In the genomic region with DNA sequence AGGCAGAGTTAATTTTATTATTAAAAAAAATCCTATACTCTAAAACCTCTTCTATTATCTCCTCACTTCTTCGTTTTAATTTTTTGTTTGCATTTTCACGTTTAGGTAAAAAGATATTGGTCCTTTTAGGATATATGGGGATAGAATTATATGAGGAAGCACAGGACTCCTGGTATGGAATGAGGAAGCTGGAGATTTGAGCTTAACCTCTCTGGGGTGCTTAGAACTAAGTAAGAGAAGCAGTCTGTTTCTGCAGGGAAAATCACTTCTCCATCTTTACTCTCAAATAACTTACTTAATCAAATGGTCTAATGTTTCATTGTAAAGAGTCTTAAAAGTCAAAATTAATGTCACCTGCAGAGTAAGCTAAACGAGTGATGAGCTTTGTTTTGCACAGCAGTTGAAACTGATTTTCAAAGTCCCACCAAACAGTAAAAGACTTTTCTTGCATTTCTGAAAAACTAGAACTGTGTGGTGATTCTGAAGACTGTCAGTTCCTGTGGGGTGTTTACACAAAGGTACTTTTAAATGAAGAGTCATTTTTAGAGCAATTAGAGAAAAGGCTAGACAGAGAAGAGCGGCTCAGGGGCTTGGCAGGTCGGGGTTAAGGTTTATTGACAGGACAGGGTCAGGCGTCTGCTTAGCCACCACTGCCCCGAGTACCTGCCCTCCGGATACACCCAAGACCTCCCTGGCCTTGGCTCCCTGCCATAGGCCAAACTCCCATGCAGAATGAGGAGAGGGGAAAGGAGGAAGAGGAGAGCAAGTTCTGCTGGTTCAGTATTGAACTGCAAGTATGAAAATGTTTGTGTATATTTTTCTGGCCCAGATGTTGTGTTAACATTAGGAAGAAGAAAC, we compare ENCODE assay signal across 1 cellular context.
TF ChIP-seq lines count a peak whose summit lies in the region.

No MANE protein-coding gene starts in this region.

TF ChIP-seq in HEK293, 187 proteins besides CTCF, POLR2A, EP300 and RAD21 (continued from another document):
- TF ChIP-seq, protein P1, sequence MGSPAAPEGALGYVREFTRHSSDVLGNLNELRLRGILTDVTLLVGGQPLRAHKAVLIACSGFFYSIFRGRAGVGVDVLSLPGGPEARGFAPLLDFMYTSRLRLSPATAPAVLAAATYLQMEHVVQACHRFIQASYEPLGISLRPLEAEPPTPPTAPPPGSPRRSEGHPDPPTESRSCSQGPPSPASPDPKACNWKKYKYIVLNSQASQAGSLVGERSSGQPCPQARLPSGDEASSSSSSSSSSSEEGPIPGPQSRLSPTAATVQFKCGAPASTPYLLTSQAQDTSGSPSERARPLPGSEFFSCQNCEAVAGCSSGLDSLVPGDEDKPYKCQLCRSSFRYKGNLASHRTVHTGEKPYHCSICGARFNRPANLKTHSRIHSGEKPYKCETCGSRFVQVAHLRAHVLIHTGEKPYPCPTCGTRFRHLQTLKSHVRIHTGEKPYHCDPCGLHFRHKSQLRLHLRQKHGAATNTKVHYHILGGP (tag by site-specific recombination; IDR thresholded peaks at IDR 0.05): no peak
- TF ChIP-seq TCF7L2 (IDR thresholded peaks at IDR 0.05; ENCODE audit: borderline replicate concordance, low read depth, low read length) (no peak), ZNF155 (tag by site-specific recombination; IDR thresholded peaks at IDR 0.05) (no peak), PRDM1 (tag by site-specific recombination; IDR thresholded peaks at IDR 0.05) (peak; percentile 46), ZNF837 (tag by site-specific recombination; IDR thresholded peaks at IDR 0.05) (no peak), GLI2 (tag by site-specific recombination; IDR thresholded peaks at IDR 0.05; ENCODE audit: borderline replicate concordance, low read depth) (no peak), ZBTB20 (tag by site-specific recombination; IDR thresholded peaks at IDR 0.05) (no peak; the same call in 1 of the 2 replicates), ZNF792 (tag by site-specific recombination; IDR thresholded peaks at IDR 0.05) (no peak), ZBTB1 (tag by site-specific recombination; IDR thresholded peaks at IDR 0.05) (no peak), BCL11A (tag by site-specific recombination; IDR thresholded peaks at IDR 0.05; ENCODE audit: low read depth) (no peak), ZNF184 (tag by site-specific recombination; IDR thresholded peaks at IDR 0.05) (no peak), KLF10 (tag by site-specific recombination; IDR thresholded peaks at IDR 0.05) (no peak), ZNF561 (tag by site-specific recombination; IDR thresholded peaks at IDR 0.05; ENCODE audit: borderline replicate concordance) (no peak), ZNF830 (tag by site-specific recombination; IDR thresholded peaks at IDR 0.05; ENCODE audit: low read depth) (no peak), ZNF146 (tag by site-specific recombination; IDR thresholded peaks at IDR 0.05) (no peak), ZNF629 (tag by site-specific recombination; IDR thresholded peaks at IDR 0.05) (no peak), FEZF1 (tag by site-specific recombination; IDR thresholded peaks at IDR 0.05) (no peak), ZNF335 (tag by site-specific recombination; conservative IDR thresholded peaks at IDR 0.05) (peak; percentile 91), MYNN (tag by site-specific recombination; IDR thresholded peaks at IDR 0.05; ENCODE audit: borderline replicate concordance) (peak; percentile 88), ZNF544 (tag by site-specific recombination; IDR thresholded peaks at IDR 0.05) (no peak), ZNF660 (tag by site-specific recombination; IDR thresholded peaks at IDR 0.05) (no peak), ZNF426 (tag by site-specific recombination; IDR thresholded peaks at IDR 0.05) (no peak), SP3 (tag by site-specific recombination; IDR thresholded peaks at IDR 0.05) (no peak), ZBTB21 (tag by site-specific recombination; IDR thresholded peaks at IDR 0.05) (no peak), ZNF274 (IDR thresholded peaks at IDR 0.05; ENCODE audit: low read length) (no peak), ZNF274 (tag by site-specific recombination; IDR thresholded peaks at IDR 0.05; ENCODE audit: borderline replicate concordance) (no peak), ZNF221 (tag by site-specific recombination; IDR thresholded peaks at IDR 0.05; ENCODE audit: borderline replicate concordance) (no peak), ZNF354C (tag by site-specific recombination; IDR thresholded peaks at IDR 0.05; ENCODE audit: borderline replicate concordance, low read depth) (no peak), ZNF112 (tag by site-specific recombination; IDR thresholded peaks at IDR 0.05) (no peak), ZNF202 (tag by site-specific recombination; IDR thresholded peaks at IDR 0.05; ENCODE audit: borderline replicate concordance) (no peak), ZNF157 (tag by site-specific recombination; IDR thresholded peaks at IDR 0.05) (no peak), ZNF24 (tag by site-specific recombination; IDR thresholded peaks at IDR 0.05) (no peak)
- TF ChIP-seq, protein P2, sequence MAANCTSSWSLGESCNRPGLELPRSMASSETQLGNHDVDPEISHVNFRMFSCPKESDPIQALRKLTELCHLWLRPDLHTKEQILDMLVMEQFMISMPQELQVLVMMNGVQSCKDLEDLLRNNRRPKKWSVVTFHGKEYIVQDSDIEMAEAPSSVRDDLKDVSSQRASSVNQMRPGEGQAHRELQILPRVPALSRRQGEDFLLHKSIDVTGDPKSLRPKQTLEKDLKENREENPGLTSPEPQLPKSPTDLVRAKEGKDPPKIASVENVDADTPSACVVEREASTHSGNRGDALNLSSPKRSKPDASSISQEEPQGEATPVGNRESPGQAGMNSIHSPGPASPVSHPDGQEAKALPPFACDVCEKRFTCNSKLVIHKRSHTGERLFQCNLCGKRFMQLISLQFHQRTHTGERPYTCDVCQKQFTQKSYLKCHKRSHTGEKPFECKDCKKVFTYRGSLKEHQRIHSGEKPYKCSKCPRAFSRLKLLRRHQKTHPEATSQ (tag by site-specific recombination; IDR thresholded peaks at IDR 0.05): no peak
- TF ChIP-seq, protein P3, sequence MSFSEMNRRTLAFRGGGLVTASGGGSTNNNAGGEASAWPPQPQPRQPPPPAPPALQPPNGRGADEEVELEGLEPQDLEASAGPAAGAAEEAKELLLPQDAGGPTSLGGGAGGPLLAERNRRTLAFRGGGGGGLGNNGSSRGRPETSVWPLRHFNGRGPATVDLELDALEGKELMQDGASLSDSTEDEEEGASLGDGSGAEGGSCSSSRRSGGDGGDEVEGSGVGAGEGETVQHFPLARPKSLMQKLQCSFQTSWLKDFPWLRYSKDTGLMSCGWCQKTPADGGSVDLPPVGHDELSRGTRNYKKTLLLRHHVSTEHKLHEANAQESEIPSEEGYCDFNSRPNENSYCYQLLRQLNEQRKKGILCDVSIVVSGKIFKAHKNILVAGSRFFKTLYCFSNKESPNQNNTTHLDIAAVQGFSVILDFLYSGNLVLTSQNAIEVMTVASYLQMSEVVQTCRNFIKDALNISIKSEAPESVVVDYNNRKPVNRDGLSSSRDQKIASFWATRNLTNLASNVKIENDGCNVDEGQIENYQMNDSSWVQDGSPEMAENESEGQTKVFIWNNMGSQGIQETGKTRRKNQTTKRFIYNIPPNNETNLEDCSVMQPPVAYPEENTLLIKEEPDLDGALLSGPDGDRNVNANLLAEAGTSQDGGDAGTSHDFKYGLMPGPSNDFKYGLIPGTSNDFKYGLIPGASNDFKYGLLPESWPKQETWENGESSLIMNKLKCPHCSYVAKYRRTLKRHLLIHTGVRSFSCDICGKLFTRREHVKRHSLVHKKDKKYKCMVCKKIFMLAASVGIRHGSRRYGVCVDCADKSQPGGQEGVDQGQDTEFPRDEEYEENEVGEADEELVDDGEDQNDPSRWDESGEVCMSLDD (tag by site-specific recombination; IDR thresholded peaks at IDR 0.05): no peak
- TF ChIP-seq, protein P4, sequence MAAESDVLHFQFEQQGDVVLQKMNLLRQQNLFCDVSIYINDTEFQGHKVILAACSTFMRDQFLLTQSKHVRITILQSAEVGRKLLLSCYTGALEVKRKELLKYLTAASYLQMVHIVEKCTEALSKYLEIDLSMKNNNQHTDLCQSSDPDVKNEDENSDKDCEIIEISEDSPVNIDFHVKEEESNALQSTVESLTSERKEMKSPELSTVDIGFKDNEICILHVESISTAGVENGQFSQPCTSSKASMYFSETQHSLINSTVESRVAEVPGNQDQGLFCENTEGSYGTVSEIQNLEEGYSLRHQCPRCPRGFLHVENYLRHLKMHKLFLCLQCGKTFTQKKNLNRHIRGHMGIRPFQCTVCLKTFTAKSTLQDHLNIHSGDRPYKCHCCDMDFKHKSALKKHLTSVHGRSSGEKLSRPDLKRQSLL (tag by site-specific recombination; IDR thresholded peaks at IDR 0.05): no peak
- TF ChIP-seq, protein P5, sequence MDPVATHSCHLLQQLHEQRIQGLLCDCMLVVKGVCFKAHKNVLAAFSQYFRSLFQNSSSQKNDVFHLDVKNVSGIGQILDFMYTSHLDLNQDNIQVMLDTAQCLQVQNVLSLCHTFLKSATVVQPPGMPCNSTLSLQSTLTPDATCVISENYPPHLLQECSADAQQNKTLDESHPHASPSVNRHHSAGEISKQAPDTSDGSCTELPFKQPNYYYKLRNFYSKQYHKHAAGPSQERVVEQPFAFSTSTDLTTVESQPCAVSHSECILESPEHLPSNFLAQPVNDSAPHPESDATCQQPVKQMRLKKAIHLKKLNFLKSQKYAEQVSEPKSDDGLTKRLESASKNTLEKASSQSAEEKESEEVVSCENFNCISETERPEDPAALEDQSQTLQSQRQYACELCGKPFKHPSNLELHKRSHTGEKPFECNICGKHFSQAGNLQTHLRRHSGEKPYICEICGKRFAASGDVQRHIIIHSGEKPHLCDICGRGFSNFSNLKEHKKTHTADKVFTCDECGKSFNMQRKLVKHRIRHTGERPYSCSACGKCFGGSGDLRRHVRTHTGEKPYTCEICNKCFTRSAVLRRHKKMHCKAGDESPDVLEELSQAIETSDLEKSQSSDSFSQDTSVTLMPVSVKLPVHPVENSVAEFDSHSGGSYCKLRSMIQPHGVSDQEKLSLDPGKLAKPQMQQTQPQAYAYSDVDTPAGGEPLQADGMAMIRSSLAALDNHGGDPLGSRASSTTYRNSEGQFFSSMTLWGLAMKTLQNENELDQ (tag by site-specific recombination; IDR thresholded peaks at IDR 0.05; ENCODE audit: low read depth): no peak
- TF ChIP-seq, protein P6, sequence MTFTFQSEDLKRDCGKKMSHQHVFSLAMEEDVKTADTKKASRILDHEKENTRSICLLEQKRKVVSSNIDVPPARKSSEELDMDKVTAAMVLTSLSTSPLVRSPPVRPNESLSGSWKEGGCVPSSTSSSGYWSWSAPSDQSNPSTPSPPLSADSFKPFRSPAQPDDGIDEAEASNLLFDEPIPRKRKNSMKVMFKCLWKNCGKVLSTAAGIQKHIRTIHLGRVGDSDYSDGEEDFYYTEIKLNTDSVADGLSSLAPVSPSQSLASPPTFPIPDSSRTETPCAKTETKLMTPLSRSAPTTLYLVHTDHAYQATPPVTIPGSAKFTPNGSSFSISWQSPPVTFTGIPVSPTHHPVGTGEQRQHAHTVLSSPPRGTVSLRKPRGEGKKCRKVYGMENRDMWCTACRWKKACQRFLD (tag by site-specific recombination; IDR thresholded peaks at IDR 0.05): no peak
- TF ChIP-seq, protein P7, sequence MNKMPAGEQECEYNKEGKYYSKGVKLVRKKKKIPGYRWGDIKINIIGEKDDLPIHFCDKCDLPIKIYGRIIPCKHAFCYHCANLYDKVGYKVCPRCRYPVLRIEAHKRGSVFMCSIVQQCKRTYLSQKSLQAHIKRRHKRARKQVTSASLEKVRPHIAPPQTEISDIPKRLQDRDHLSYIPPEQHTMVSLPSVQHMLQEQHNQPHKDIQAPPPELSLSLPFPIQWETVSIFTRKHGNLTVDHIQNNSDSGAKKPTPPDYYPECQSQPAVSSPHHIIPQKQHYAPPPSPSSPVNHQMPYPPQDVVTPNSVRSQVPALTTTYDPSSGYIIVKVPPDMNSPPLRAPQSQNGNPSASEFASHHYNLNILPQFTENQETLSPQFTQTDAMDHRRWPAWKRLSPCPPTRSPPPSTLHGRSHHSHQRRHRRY (tag by site-specific recombination; IDR thresholded peaks at IDR 0.05): no peak
- TF ChIP-seq, protein P8, sequence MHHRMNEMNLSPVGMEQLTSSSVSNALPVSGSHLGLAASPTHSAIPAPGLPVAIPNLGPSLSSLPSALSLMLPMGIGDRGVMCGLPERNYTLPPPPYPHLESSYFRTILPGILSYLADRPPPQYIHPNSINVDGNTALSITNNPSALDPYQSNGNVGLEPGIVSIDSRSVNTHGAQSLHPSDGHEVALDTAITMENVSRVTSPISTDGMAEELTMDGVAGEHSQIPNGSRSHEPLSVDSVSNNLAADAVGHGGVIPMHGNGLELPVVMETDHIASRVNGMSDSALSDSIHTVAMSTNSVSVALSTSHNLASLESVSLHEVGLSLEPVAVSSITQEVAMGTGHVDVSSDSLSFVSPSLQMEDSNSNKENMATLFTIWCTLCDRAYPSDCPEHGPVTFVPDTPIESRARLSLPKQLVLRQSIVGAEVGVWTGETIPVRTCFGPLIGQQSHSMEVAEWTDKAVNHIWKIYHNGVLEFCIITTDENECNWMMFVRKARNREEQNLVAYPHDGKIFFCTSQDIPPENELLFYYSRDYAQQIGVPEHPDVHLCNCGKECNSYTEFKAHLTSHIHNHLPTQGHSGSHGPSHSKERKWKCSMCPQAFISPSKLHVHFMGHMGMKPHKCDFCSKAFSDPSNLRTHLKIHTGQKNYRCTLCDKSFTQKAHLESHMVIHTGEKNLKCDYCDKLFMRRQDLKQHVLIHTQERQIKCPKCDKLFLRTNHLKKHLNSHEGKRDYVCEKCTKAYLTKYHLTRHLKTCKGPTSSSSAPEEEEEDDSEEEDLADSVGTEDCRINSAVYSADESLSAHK (tag by site-specific recombination; IDR thresholded peaks at IDR 0.05): peak; percentile 75
- TF ChIP-seq, protein P9, sequence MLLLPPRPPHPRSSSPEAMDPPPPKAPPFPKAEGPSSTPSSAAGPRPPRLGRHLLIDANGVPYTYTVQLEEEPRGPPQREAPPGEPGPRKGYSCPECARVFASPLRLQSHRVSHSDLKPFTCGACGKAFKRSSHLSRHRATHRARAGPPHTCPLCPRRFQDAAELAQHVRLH (tag by site-specific recombination; IDR thresholded peaks at IDR 0.05): no peak
- TF ChIP-seq, protein P10, sequence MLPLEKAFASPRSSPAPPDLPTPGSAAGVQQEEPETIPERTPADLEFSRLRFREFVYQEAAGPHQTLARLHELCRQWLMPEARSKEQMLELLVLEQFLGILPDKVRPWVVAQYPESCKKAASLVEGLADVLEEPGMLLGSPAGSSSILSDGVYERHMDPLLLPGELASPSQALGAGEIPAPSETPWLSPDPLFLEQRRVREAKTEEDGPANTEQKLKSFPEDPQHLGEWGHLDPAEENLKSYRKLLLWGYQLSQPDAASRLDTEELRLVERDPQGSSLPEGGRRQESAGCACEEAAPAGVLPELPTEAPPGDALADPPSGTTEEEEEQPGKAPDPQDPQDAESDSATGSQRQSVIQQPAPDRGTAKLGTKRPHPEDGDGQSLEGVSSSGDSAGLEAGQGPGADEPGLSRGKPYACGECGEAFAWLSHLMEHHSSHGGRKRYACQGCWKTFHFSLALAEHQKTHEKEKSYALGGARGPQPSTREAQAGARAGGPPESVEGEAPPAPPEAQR (tag by site-specific recombination; IDR thresholded peaks at IDR 0.05): no peak
